Comparison of ENCODE assay signal across 16 cellular contexts in genomic region chr6:113511100-113511499, GRCh38.
"Had no signal": no experiment of that assay in that cellular context is flagged by ENCODE, and none has a peak within 500 bp of the region (broad histone marks: within the 10 kb centered on the region; RNA-seq: fewer than 3 reads in every experiment).

No MANE protein-coding gene starts in this region.

- H3K36me3 Mint-ChIP-seq: naive thymus-derived CD8-positive, alpha-beta T cell had no signal

- FAIRE-seq: small intestine had no signal

- H3K9me3 Mint-ChIP-seq: neural crest cell had no signal

- H3K4me1 ChIP-seq: esophagus muscularis mucosa, gastrocnemius medialis, right atrium auricular region had no signal

- H3K27me3 ChIP-seq: esophagus muscularis mucosa, gastrocnemius medialis, right atrium auricular region had no signal

- H3K4me3 Mint-ChIP-seq: effector memory CD8-positive, alpha-beta T cell; naive thymus-derived CD8-positive, alpha-beta T cell; neural crest cell had no signal

- H3K4me3 ChIP-seq: esophagus muscularis mucosa, gastrocnemius medialis, mucosa of descending colon, right atrium auricular region had no signal

- ATAC-seq: effector memory CD8-positive, alpha-beta T cell; gastrocnemius medialis; left lobe of liver; mucosa of descending colon; naive thymus-derived CD8-positive, alpha-beta T cell had no signal

- H3K9me3 ChIP-seq: esophagus muscularis mucosa, gastrocnemius medialis, mucosa of descending colon, right atrium auricular region had no signal

- H3K27ac Mint-ChIP-seq: effector memory CD8-positive, alpha-beta T cell; naive thymus-derived CD8-positive, alpha-beta T cell had no signal

- H3K4me1 Mint-ChIP-seq: naive thymus-derived CD8-positive, alpha-beta T cell had no signal

- H3K27me3 Mint-ChIP-seq: effector memory CD8-positive, alpha-beta T cell had no signal

- DNase-seq: effector memory CD8-positive, alpha-beta T cell; gastrocnemius medialis; islet precursor cell; mammary epithelial cell; mucosa of descending colon; naive thymus-derived CD8-positive, alpha-beta T cell; occipital lobe; small intestine; stimulated activated CD4-positive, alpha-beta T cell treated with anti-CD3 and anti-CD28 coated beads, Interleukin-12 subunit alpha, Interleukin-12 subunit beta, amount 100 ng/mL, for 4 hours; stimulated activated naive CD4-positive, alpha-beta T cell treated with Interleukin-2 at 50 U/mL for 16 hours; trophoblast cell had no signal

- H3K27ac ChIP-seq: epithelial cell of prostate, esophagus muscularis mucosa, gastrocnemius medialis, right atrium auricular region had no signal

- H3K36me3 ChIP-seq: esophagus muscularis mucosa, gastrocnemius medialis, right atrium auricular region had no signal
